In the genomic region with DNA sequence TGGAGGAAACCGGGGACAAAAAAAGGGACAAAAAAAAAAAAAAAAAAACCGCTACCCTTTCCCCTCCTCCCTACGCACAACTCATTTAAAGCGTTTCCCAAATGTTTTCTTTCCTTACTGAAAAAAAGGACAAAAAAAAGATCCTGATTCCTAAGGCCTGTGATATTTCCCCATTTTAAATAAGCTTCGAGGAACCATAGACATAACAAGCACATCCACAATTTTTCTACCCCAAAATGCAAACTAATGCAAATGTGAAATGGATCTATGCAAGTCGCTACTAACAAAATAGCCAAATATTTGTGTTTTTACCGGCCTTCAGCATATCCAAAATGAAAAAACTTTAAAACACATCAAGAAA, we compare ENCODE assay signal across 8 cellular contexts. TPM values are rescaled to one million over a fixed set of nuclear protein-coding genes. Genes with fewer than 3 reads are reported as not detected.
DNase-seq lines count a peak whose midpoint lies in the region; ATAC-seq and TF ChIP-seq lines count a peak whose summit lies in the region.

No MANE protein-coding gene starts in this region.

- H3K27me3 ChIP-seq in right atrium auricular region: no peaks in the 10 kb centered on the region
- no peaks in the 10 kb centered on the region for H3K27me3 ChIP-seq in mononuclear cell (ENCODE audit: insufficient read depth, low read length)
- H3K27me3 ChIP-seq in aorta (ENCODE audit: control insufficient read depth in 1 of 2, insufficient read depth in 2 of 2, low read length in 1 of 2): no peaks in the 10 kb centered on the region

- DNase-seq in right atrium auricular region (ENCODE audit: low spot score) (no peak), Right ventricle myocardium superior (no peak), MCF 10A (ENCODE audit: unreplicated experiment) (peak; percentile 22), aorta (no peak), ureter (ENCODE audit: low spot score) (no peak), retina (no peak)

- no peaks in the 10 kb centered on the region for H3K9me3 Mint-ChIP-seq in MCF 10A (ENCODE audit: unreplicated experiment)

- H3K4me1 ChIP-seq in right atrium auricular region: peaks cover 0 to 11% of the 10 kb centered on the region in 2 donors
- H3K4me1 ChIP-seq in mononuclear cell (ENCODE audit: insufficient read depth, low read length): peaks cover 34% of the 10 kb centered on the region
- H3K4me1 ChIP-seq in aorta (ENCODE audit: control insufficient read depth in 1 of 2, insufficient read depth in 2 of 2, low read length in 2 of 2): no peaks in the 10 kb centered on the region

- no peaks in the 10 kb centered on the region for H3K36me3 Mint-ChIP-seq in MCF 10A (ENCODE audit: insufficient read depth, unreplicated experiment)

- no peaks in the 10 kb centered on the region for H3K27me3 Mint-ChIP-seq in MCF 10A (ENCODE audit: insufficient read depth, unreplicated experiment)

- 20 to 21% methylated on average over 7 of the region's 7 CpGs for WGBS in aorta, 2 donors

- POLR2A ChIA-PET in MCF 10A (lab: Yijun Ruan, JAX): interaction anchor here (0.6 to 13.8 kb wide), 31 partner anchors 10 to 529 kb away, joined by 3 to 350 read pairs (median 7); no protein-coding TSS in a partner anchor

- H3K27ac ChIP-seq in right atrium auricular region (peak overlapping the region; percentile 91 to 99), aorta (ENCODE audit: low read depth in 1 of 2, low read length in 2 of 2) (no peak overlapping the region)

- H3K4me3 ChIP-seq in right atrium auricular region: peak overlapping the region; percentile 67 to 90
- H3K4me3 ChIP-seq in mononuclear cell (ENCODE audit: low read length): peak overlapping the region; percentile 70
- H3K4me3 ChIP-seq in aorta (ENCODE audit: low read length in 2 of 2): peak overlapping the region; percentile 72 to 90

- H3K9me3 ChIP-seq in right atrium auricular region (no peaks in the 10 kb centered on the region), mononuclear cell (ENCODE audit: low read depth, low read length) (no peaks in the 10 kb centered on the region), aorta (ENCODE audit: control insufficient read depth, low read length) (no peaks in the 10 kb centered on the region)

- peak overlapping the region; percentile 89 for H3K27ac Mint-ChIP-seq in MCF 10A (ENCODE audit: low read depth, unreplicated experiment)

- intact Hi-C loops in Right ventricle myocardium superior (cut with DNase I) (no loop called here), MCF 10A (cut with micrococcal nuclease) (no loop called here), aorta (cut with DNase I) (no loop called here)

- ATAC-seq in Right ventricle myocardium superior (ENCODE audit: poor library complexity) (no peak), aorta (ENCODE audit: low FRiP score) (no peak), GM19452 (IDR thresholded peaks at IDR 0.05; ENCODE audit: unreplicated experiment) (no peak)

- CTCF ChIA-PET in MCF 10A (lab: Yijun Ruan, JAX): interaction anchor here (0.6 to 1.6 kb wide), 10 partner anchors 13 to 347 kb away, joined by 3 to 6 read pairs (median 3); no protein-coding TSS in a partner anchor

- TSS peak; percentile 54 for BruUV-seq in MCF 10A (replicated peaks; lab: Mats Ljungman, UMichigan)

- H3K4me3 Mint-ChIP-seq in MCF 10A (ENCODE audit: unreplicated experiment): peak overlapping the region; percentile 82

- H3K36me3 ChIP-seq in right atrium auricular region: no peaks in the 10 kb centered on the region
- H3K36me3 ChIP-seq in aorta (ENCODE audit: control insufficient read depth in 1 of 2, insufficient read depth in 2 of 2, low read length in 1 of 2): no peaks in the 10 kb centered on the region

- peaks cover 32% of the 10 kb centered on the region for H3K4me1 Mint-ChIP-seq in MCF 10A (ENCODE audit: insufficient read depth, unreplicated experiment)

- no peak for TF ChIP-seq CTCF in right atrium auricular region (IDR thresholded peaks at IDR 0.05)
- no peak for TF ChIP-seq CTCF in MCF 10A (IDR thresholded peaks at IDR 0.05; ENCODE audit: unreplicated experiment)

RNA-seq across cellular contexts. Expression of gene ZNF217, which starts 1.4 kb away (rescaled TPM):
- total RNA-seq in right atrium auricular region (10 to 100 TPM in 1 of 2 donors, 1 to 10 TPM in 1; 7.6 to 13.8 TPM), Right ventricle myocardium superior (7.0 TPM), MCF 10A (2022) (42.9 and 49.3 TPM in 2 replicates), mononuclear cell (65.8 TPM), aorta (10 to 100 TPM; 26.5 to 30.9 TPM), ureter (80.7 TPM)
- polyA plus RNA-seq in aorta: 1 to 10 TPM; 3.4 to 4.0 TPM

Comparison
In these comparisons a context has a peak if more than half of its experiments do, and no peak if none do; other contexts are left out.
1. H3K27ac ChIP-seq: peak in right atrium auricular region (2 of 2); none in aorta (0 of 2).
2. Peak in every context shown above with its lines, with median percentiles within 50 percentile points of each other: H3K4me3 ChIP-seq.